In the genomic region with DNA sequence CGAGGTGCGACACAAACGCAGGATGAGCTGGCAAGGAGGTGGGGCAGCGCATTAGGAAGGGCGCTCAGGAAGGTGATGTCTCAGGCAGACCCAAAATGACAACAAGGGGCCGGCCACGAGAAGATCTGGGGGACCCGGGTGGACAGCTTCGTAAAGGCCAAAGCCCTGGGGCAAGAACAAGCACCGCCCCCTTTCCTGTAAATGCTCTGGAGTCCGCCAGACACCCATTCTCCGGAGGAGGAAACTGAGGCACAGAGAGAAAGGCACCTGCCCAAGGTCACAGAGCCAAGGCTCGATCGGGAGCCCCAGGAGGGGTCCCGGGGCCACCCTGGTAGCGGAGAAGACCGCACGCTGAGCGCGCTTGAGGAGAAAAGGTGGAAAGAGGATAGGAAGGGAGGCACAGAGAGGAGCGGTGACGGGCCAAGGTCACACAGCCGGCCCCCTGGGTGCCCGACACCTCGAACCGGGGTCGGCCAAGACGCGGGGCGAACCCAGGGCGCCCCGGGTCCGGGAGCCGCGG, we compare ENCODE assay signal across 1 cellular context.
TF ChIP-seq lines count a peak whose summit lies in the region.

No MANE protein-coding gene starts in this region.

TF ChIP-seq in K562, 482 proteins besides CTCF, POLR2A, EP300 and RAD21 (continued from another document):
- TF ChIP-seq, protein P1, sequence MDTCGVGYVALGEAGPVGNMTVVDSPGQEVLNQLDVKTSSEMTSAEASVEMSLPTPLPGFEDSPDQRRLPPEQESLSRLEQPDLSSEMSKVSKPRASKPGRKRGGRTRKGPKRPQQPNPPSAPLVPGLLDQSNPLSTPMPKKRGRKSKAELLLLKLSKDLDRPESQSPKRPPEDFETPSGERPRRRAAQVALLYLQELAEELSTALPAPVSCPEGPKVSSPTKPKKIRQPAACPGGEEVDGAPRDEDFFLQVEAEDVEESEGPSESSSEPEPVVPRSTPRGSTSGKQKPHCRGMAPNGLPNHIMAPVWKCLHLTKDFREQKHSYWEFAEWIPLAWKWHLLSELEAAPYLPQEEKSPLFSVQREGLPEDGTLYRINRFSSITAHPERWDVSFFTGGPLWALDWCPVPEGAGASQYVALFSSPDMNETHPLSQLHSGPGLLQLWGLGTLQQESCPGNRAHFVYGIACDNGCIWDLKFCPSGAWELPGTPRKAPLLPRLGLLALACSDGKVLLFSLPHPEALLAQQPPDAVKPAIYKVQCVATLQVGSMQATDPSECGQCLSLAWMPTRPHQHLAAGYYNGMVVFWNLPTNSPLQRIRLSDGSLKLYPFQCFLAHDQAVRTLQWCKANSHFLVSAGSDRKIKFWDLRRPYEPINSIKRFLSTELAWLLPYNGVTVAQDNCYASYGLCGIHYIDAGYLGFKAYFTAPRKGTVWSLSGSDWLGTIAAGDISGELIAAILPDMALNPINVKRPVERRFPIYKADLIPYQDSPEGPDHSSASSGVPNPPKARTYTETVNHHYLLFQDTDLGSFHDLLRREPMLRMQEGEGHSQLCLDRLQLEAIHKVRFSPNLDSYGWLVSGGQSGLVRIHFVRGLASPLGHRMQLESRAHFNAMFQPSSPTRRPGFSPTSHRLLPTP (IDR thresholded peaks at IDR 0.05; ENCODE audit: borderline replicate concordance, extremely low read depth, insufficient read length) = no peak
- TF ChIP-seq ZNF699 (CRISPR knock-in tag; IDR thresholded peaks at IDR 0.05; ENCODE audit: insufficient replicate concordance) (no peak), NR1H2 (CRISPR knock-in tag; IDR thresholded peaks at IDR 0.05) (no peak), HDAC6 (IDR thresholded peaks at IDR 0.05; ENCODE audit: low read depth, low read length) (no peak), PRPF4 (IDR thresholded peaks at IDR 0.05; ENCODE audit: insufficient read depth, low read depth, low read length, poor library complexity, severe bottlenecking) (peak; percentile 20), RBM15 (IDR thresholded peaks at IDR 0.05; ENCODE audit: insufficient read depth, low read length) (no peak), SMARCB1 (IDR thresholded peaks at IDR 0.05; ENCODE audit: insufficient read length, low read depth) (no peak), FOXK2 (conservative IDR thresholded peaks at IDR 0.05 in 1 of 2, IDR thresholded peaks at IDR 0.05 in 1 of 2; ENCODE audit: low read depth in 2 of 2) (0 out of 4 replicates have a peak, but pooled peaks of 1 of the 2 experiments have one; percentile 41), CEBPG (CRISPR knock-in tag; IDR thresholded peaks at IDR 0.05) (no peak), CEBPG (tag; conservative IDR thresholded peaks at IDR 0.05 in 1 of 2, IDR thresholded peaks at IDR 0.05 in 1 of 2) (no peak), ZNF696 (CRISPR knock-in tag; conservative IDR thresholded peaks at IDR 0.05) (no peak), HNRNPL (IDR thresholded peaks at IDR 0.05; ENCODE audit: low read depth, low read length) (no peak), HNRNPK (IDR thresholded peaks at IDR 0.05; ENCODE audit: low read depth, low read length, poor library complexity, severe bottlenecking) (no peak), CBX5 (IDR thresholded peaks at IDR 0.05; ENCODE audit: borderline replicate concordance, low read depth) (no peak), TGIF2 (CRISPR knock-in tag; IDR thresholded peaks at IDR 0.05) (peak; percentile 53; the same call in 1 of the 2 replicates), EP400 (IDR thresholded peaks at IDR 0.05) (no peak), NFIC (IDR thresholded peaks at IDR 0.05) (no peak), U2AF1 (optimal IDR thresholded peaks at IDR 0.05; ENCODE audit: low read depth, low read length) (peak; percentile 68), CCNT2 (IDR thresholded peaks at IDR 0.05; ENCODE audit: borderline replicate concordance, extremely low read depth, insufficient read length, low read depth, low read length) (no peak), SMAD1 (IDR thresholded peaks at IDR 0.05; ENCODE audit: low read depth, low read length, partially characterized antibody) (no peak), ZSCAN32 (CRISPR knock-in tag; IDR thresholded peaks at IDR 0.05) (no peak), CBX2 (IDR thresholded peaks at IDR 0.05; ENCODE audit: insufficient read depth, low read length, poor library complexity, severe bottlenecking) (no peak), ZNF282 (CRISPR knock-in tag; IDR thresholded peaks at IDR 0.05) (0 out of 2 replicates have a peak, but pooled peaks have one; percentile 58), DDX20 (tag; IDR thresholded peaks at IDR 0.05; ENCODE audit: low read depth) (no peak), ESRRA (IDR thresholded peaks at IDR 0.05; ENCODE audit: borderline replicate concordance, low read depth) (peak; percentile 89), POU5F1 (IDR thresholded peaks at IDR 0.05; ENCODE audit: borderline replicate concordance, low read depth, low read length, partially characterized antibody) (no peak), RHOXF2B (CRISPR knock-in tag; conservative IDR thresholded peaks at IDR 0.05) (no peak), LARP7 (IDR thresholded peaks at IDR 0.05) (no peak)
- TF ChIP-seq, protein P2, sequence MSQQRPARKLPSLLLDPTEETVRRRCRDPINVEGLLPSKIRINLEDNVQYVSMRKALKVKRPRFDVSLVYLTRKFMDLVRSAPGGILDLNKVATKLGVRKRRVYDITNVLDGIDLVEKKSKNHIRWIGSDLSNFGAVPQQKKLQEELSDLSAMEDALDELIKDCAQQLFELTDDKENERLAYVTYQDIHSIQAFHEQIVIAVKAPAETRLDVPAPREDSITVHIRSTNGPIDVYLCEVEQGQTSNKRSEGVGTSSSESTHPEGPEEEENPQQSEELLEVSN (IDR thresholded peaks at IDR 0.05; ENCODE audit: borderline replicate concordance in 1 of 2, extremely low read depth in 1 of 2, insufficient read depth in 1 of 2, insufficient read length in 1 of 2, low read depth in 1 of 2, low read length in 1 of 2, poor library complexity in 1 of 2, severe bottlenecking in 1 of 2) = no peak
- TF ChIP-seq, protein P3, sequence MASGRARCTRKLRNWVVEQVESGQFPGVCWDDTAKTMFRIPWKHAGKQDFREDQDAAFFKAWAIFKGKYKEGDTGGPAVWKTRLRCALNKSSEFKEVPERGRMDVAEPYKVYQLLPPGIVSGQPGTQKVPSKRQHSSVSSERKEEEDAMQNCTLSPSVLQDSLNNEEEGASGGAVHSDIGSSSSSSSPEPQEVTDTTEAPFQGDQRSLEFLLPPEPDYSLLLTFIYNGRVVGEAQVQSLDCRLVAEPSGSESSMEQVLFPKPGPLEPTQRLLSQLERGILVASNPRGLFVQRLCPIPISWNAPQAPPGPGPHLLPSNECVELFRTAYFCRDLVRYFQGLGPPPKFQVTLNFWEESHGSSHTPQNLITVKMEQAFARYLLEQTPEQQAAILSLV (tag; IDR thresholded peaks at IDR 0.05) = no peak
- TF ChIP-seq, protein P4, sequence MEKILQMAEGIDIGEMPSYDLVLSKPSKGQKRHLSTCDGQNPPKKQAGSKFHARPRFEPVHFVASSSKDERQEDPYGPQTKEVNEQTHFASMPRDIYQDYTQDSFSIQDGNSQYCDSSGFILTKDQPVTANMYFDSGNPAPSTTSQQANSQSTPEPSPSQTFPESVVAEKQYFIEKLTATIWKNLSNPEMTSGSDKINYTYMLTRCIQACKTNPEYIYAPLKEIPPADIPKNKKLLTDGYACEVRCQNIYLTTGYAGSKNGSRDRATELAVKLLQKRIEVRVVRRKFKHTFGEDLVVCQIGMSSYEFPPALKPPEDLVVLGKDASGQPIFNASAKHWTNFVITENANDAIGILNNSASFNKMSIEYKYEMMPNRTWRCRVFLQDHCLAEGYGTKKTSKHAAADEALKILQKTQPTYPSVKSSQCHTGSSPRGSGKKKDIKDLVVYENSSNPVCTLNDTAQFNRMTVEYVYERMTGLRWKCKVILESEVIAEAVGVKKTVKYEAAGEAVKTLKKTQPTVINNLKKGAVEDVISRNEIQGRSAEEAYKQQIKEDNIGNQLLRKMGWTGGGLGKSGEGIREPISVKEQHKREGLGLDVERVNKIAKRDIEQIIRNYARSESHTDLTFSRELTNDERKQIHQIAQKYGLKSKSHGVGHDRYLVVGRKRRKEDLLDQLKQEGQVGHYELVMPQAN (IDR thresholded peaks at IDR 0.05; ENCODE audit: borderline replicate concordance) = no peak
TF ChIP-seq in K562: peak in this region for 29.
